1 cellular context compared by ENCODE assay signal in genomic region chr7:51647486-51647885, GRCh38.
TF ChIP-seq lines count a peak whose summit lies in the region.

No MANE protein-coding gene starts in this region.

TF ChIP-seq in SK-N-SH, 30 proteins besides CTCF, POLR2A, EP300 and RAD21 (continued from another document):
- no peak for TF ChIP-seq REST (IDR thresholded peaks at IDR 0.05; ENCODE audit: low read depth, low read length)
- TF ChIP-seq YY1 (IDR thresholded peaks at IDR 0.05; ENCODE audit: low read depth) = no peak
- TF ChIP-seq GABPA (IDR thresholded peaks at IDR 0.05; ENCODE audit: low read depth) = no peak
- no peak for TF ChIP-seq FOXJ3 (CRISPR knock-in tag; IDR thresholded peaks at IDR 0.05)
- no peak for TF ChIP-seq MXI1 (IDR thresholded peaks at IDR 0.05; ENCODE audit: low read depth, low read length)
- no peak for TF ChIP-seq TAF1 (IDR thresholded peaks at IDR 0.05; ENCODE audit: borderline replicate concordance, low read depth, low read length)
- TF ChIP-seq NFIC (IDR thresholded peaks at IDR 0.05; ENCODE audit: borderline replicate concordance) = no peak
- no peak for TF ChIP-seq USF2 (IDR thresholded peaks at IDR 0.05; ENCODE audit: borderline replicate concordance, low read depth, low read length)
